25 cellular contexts compared by ENCODE assay signal in genomic region chr2:36792947-36793346, GRCh38.
DNase-seq lines count a peak whose midpoint lies in the region; ATAC-seq, FAIRE-seq and TF ChIP-seq lines count a peak whose summit lies in the region.
"Had no signal": no experiment of that assay in that cellular context is flagged by ENCODE, and none has a peak within 500 bp of the region (broad histone marks: within the 10 kb centered on the region; RNA-seq: fewer than 3 reads in every experiment).

No MANE protein-coding gene starts in this region.

- H3K4me1 Mint-ChIP-seq in stimulated activated naive CD8-positive, alpha-beta T cell treated with anti-CD3 and anti-CD28 coated beads, Interleukin-15, amount 100 ng/mL, for 72 hours: peaks cover 7% of the 10 kb centered on the region

- H4K20me1 ChIP-seq in DND-41 (ENCODE audit: insufficient read depth, low read length) (no peaks in the 10 kb centered on the region), OCI-LY3 (ENCODE audit: insufficient read depth, low read length) (no peaks in the 10 kb centered on the region)

- H3K36me3 ChIP-seq in DND-41 (ENCODE audit: insufficient read depth, low read length) (no peaks in the 10 kb centered on the region), OCI-LY3 (replicated peaks; ENCODE audit: low read depth, low read length) (no peaks in the 10 kb centered on the region), mucosa of descending colon (ENCODE audit: low read depth) (no peaks in the 10 kb centered on the region)
- H3K36me3 ChIP-seq: SJSA1 had no signal

- intact Hi-C loops in mucosa of descending colon (cut with DNase I, micrococcal nuclease): no loop called here

- peaks cover 16% of the 10 kb centered on the region for H3K4me1 ChIP-seq in DND-41 (ENCODE audit: insufficient read depth, low read length)
- peaks cover 47% of the 10 kb centered on the region for H3K4me1 ChIP-seq in OCI-LY3 (ENCODE audit: low read length)
- no peaks in the 10 kb centered on the region for H3K4me1 ChIP-seq in mucosa of descending colon (ENCODE audit: low read depth)
- H3K4me1 ChIP-seq: A549, SJSA1 had no signal

- H2AFZ ChIP-seq in DND-41 (ENCODE audit: low read depth, low read length) (no peak overlapping the region), OCI-LY3 (ENCODE audit: low read depth, low read length) (no peak overlapping the region; the same call in 1 of the 2 replicates)
- H2AFZ ChIP-seq: PC-9 had no signal

- no peak overlapping the region for H3K4me3 Mint-ChIP-seq in stimulated activated naive CD8-positive, alpha-beta T cell treated with anti-CD3 and anti-CD28 coated beads, Interleukin-15, amount 100 ng/mL, for 72 hours
- H3K4me3 Mint-ChIP-seq: CD4-positive, alpha-beta memory T cell; IgD-negative memory B cell; T-cell had no signal

- H3K79me2 ChIP-seq in DND-41 (ENCODE audit: insufficient read depth, low read length) (no peaks in the 10 kb centered on the region), OCI-LY3 (ENCODE audit: low read length) (no peaks in the 10 kb centered on the region)

- H3K4me3 ChIP-seq in DND-41 (ENCODE audit: low read depth in 1 of 2, low read length in 2 of 2): no peak overlapping the region
- H3K4me3 ChIP-seq in OCI-LY3 (ENCODE audit: low read length): no peak overlapping the region
- H3K4me3 ChIP-seq in mucosa of descending colon: no peak overlapping the region
- H3K4me3 ChIP-seq: A549, PC-9, SJSA1 had no signal

- H3K9me3 Mint-ChIP-seq in stimulated activated naive CD8-positive, alpha-beta T cell treated with anti-CD3 and anti-CD28 coated beads, Interleukin-15, amount 100 ng/mL, for 72 hours: no peaks in the 10 kb centered on the region
- H3K9me3 Mint-ChIP-seq: IgD-negative memory B cell, T-cell had no signal

- peaks cover 8% of the 10 kb centered on the region for H3K27me3 ChIP-seq in DND-41 (ENCODE audit: insufficient read depth, low read length, poor library complexity)
- no peaks in the 10 kb centered on the region for H3K27me3 ChIP-seq in OCI-LY3 (ENCODE audit: low read depth, low read length)

- DNase-seq in NCI-H524 (lab: John Stamatoyannopoulos, UW): peak; percentile 12 to 75
- DNase-seq in NCI-H524 treated with DMSO at 0.1 percent for 48 hours (lab: John Stamatoyannopoulos, UW): no peak
- peak; percentile 82 for DNase-seq in DND-41
- no peak for DNase-seq in mucosa of descending colon
- no peak for DNase-seq in stimulated activated naive CD8-positive, alpha-beta T cell treated with anti-CD3 and anti-CD28 coated beads, Interleukin-15, amount 100 ng/mL, for 72 hours
- DNase-seq in HTR-8/SVneo (ENCODE audit: insufficient read length, low spot score): no peak
- DNase-seq: AML-193; C1 segment of cervical spinal cord; CD4-positive, alpha-beta memory T cell; COR-L47; NCI-H1092; NCI-H1417 treated with DMSO at 0.1 percent for 48 hours; NCI-H1694 treated with DMSO at 0.1 percent for 48 hours; NCI-H2081; NCI-H446 treated with DMSO at 0.1 percent for 48 hours; NCI-H69; PC-9; Right ventricle myocardium superior; T-cell had no signal

- peak; percentile 99 for ATAC-seq in DND-41 (ENCODE audit: insufficient read depth, low read depth)
- ATAC-seq in mucosa of descending colon: peak; percentile 50
- no peak for ATAC-seq in stimulated activated naive CD8-positive, alpha-beta T cell treated with anti-CD3 and anti-CD28 coated beads, Interleukin-15, amount 100 ng/mL, for 72 hours
- ATAC-seq: A549, HCT116, T-cell had no signal

- no peak overlapping the region for H3K9ac ChIP-seq in DND-41 (ENCODE audit: low read depth, low read length)
- H3K9ac ChIP-seq in OCI-LY3 (ENCODE audit: low read length): no peak overlapping the region

- FAIRE-seq in HTR-8/SVneo (lab: Jason Lieb, UNC): no peak
- FAIRE-seq: A549, G401.6 had no signal

- H3K27ac Mint-ChIP-seq in stimulated activated naive CD8-positive, alpha-beta T cell treated with anti-CD3 and anti-CD28 coated beads, Interleukin-15, amount 100 ng/mL, for 72 hours: no peak overlapping the region
- H3K27ac Mint-ChIP-seq: CD4-positive, alpha-beta memory T cell; IgD-negative memory B cell; T-cell had no signal

- H3K27me3 Mint-ChIP-seq in stimulated activated naive CD8-positive, alpha-beta T cell treated with anti-CD3 and anti-CD28 coated beads, Interleukin-15, amount 100 ng/mL, for 72 hours: peaks cover 21% of the 10 kb centered on the region

- H3K27ac ChIP-seq in DND-41 (ENCODE audit: low read length): no peak overlapping the region
- H3K27ac ChIP-seq in OCI-LY3 (ENCODE audit: low read length): no peak overlapping the region
- H3K27ac ChIP-seq: A549, PC-9, SJSA1 had no signal

- TF ChIP-seq CTCF in DND-41 (IDR thresholded peaks at IDR 0.05; ENCODE audit: borderline replicate concordance, extremely low read depth, low read length, poor library complexity, severe bottlenecking) (no peak), OCI-LY3 (IDR thresholded peaks at IDR 0.05; ENCODE audit: low read depth, low read length) (no peak), mucosa of descending colon (IDR thresholded peaks at IDR 0.05) (no peak)

- no peaks in the 10 kb centered on the region for H3K9me3 ChIP-seq in DND-41 (ENCODE audit: insufficient read depth, low read length, severe bottlenecking)
- no peaks in the 10 kb centered on the region for H3K9me3 ChIP-seq in OCI-LY3 (ENCODE audit: insufficient read depth, low read length)
- no peaks in the 10 kb centered on the region for H3K9me3 ChIP-seq in mucosa of descending colon
- H3K9me3 ChIP-seq: A549, SJSA1 had no signal

- H3K4me2 ChIP-seq in DND-41 (ENCODE audit: insufficient read depth, low read length) (no peak overlapping the region), OCI-LY3 (ENCODE audit: low read length) (0 out of 2 replicates have a peak overlapping the region, but pooled peaks have one; percentile 6)
- H3K4me2 ChIP-seq: A549, PC-9 had no signal

Comparison
In these comparisons a context has a peak if more than half of its experiments do, and no peak if none do; other contexts are left out.
1. DNase-seq: peak in NCI-H524 (2 of 2) and DND-41 (single experiment); none in NCI-H524 treated with DMSO at 0.1 percent for 48 hours (single experiment), mucosa of descending colon (0 of 3), stimulated activated naive CD8-positive, alpha-beta T cell treated with anti-CD3 and anti-CD28 coated beads, Interleukin-15, amount 100 ng/mL, for 72 hours (0 of 2) and HTR-8/SVneo (single experiment).